Comparison of ENCODE assay signal across 12 cellular contexts in genomic region chr10:29807407-29807806, GRCh38.
DNase-seq lines count a peak whose midpoint lies in the region; ATAC-seq and TF ChIP-seq lines count a peak whose summit lies in the region.
"Had no signal": no experiment of that assay in that cellular context is flagged by ENCODE, and none has a peak within 500 bp of the region (broad histone marks: within the 10 kb centered on the region; RNA-seq: fewer than 3 reads in every experiment).

No MANE protein-coding gene starts in this region.

- DNase-seq in AG20443 (ENCODE audit: low spot score) (peak; percentile 84), PC-3 (peak; percentile 65), psoas muscle (no peak), H7 (no peak), T-helper 2 cell (no peak), SHP77 treated with DMSO at 0.1 percent for 48 hours (lab: John Stamatoyannopoulos, UW) (no peak)
- DNase-seq: activated CD4-positive, alpha-beta T cell treated with anti-CD3 and anti-CD28 coated beads, Interleukin-2, amount 50 U/mL, for 1 hour; CD4-positive, CD25-positive, alpha-beta regulatory T cell; heart right ventricle; NCI-H345 had no signal

- no peaks in the 10 kb centered on the region for H3K79me2 ChIP-seq in PC-3 (ENCODE audit: low read length)

- WGBS in esophagus, 2 donors, result 48 to 65% methylated on average over 2 of the region's 2 CpGs
- WGBS in psoas muscle, 3 donors, result 34 to 74% (median 40%) methylated on average over 2 of the region's 2 CpGs

- H3K9me3 ChIP-seq in PC-3 (ENCODE audit: low read length) (no peaks in the 10 kb centered on the region), esophagus (ENCODE audit: control insufficient read depth in 2 of 2, insufficient read depth in 1 of 2, low read depth in 1 of 2, low read length in 1 of 2) (no peaks in the 10 kb centered on the region), psoas muscle (no peaks in the 10 kb centered on the region)
- H3K9me3 ChIP-seq: heart right ventricle had no signal

- CTCF ChIA-PET in PC-3 (lab: Charles Lee), result no interaction called here

- no peak for TF ChIP-seq CTCF in PC-3 (conservative IDR thresholded peaks at IDR 0.05; ENCODE audit: low read depth, low read length)
- no peak for TF ChIP-seq CTCF in psoas muscle (IDR thresholded peaks at IDR 0.05)

- H3K27me3 ChIP-seq in PC-3 (ENCODE audit: low read length), result no peaks in the 10 kb centered on the region
- H3K27me3 ChIP-seq in esophagus (ENCODE audit: control insufficient read depth in 1 of 2, insufficient read depth in 2 of 2, low read length in 2 of 2), result no peaks in the 10 kb centered on the region
- H3K27me3 ChIP-seq in psoas muscle (ENCODE audit: insufficient read depth in 3 of 3, low read length in 2 of 3), result no peaks in the 10 kb centered on the region
- H3K27me3 ChIP-seq in H7 (ENCODE audit: control insufficient read depth, insufficient read depth, low read length), result no peaks in the 10 kb centered on the region; the same call in none of the 2 replicates
- H3K27me3 ChIP-seq: heart right ventricle had no signal

- intact Hi-C loops in PC-3 (cut with micrococcal nuclease) (no loop called here), psoas muscle (cut with DNase I) (loop anchor here in 1 of 2 donors (5.0 to 10.0 kb wide), 2 partner anchors 70 to 137 kb away; no protein-coding TSS in a partner anchor)

- H3K27ac ChIP-seq in PC-3 (ENCODE audit: low read length) (peak overlapping the region; percentile 100), esophagus (ENCODE audit: low read depth in 2 of 2, low read length in 1 of 2) (peak overlapping the region; percentile 73 to 82), psoas muscle (peak overlapping the region; percentile 98)
- H3K27ac ChIP-seq: heart right ventricle had no signal

- H3K4me1 ChIP-seq in PC-3 (ENCODE audit: insufficient read depth, low read length), result peaks cover 67% of the 10 kb centered on the region
- H3K4me1 ChIP-seq in esophagus (ENCODE audit: control insufficient read depth in 2 of 2, insufficient read depth in 2 of 2, low read length in 1 of 2), result peaks cover 2 to 20% of the 10 kb centered on the region in 2 donors
- peaks cover 70% of the 10 kb centered on the region for H3K4me1 ChIP-seq in psoas muscle

- no peak overlapping the region for H2AFZ ChIP-seq in PC-3 (ENCODE audit: low read length)

- H3K9ac ChIP-seq in PC-3 (ENCODE audit: low read length), result peak overlapping the region; percentile 45; the same call in 1 of the 2 replicates

- ATAC-seq in PC-3 (no peak), psoas muscle (no peak), HG03159 (IDR thresholded peaks at IDR 0.05; ENCODE audit: unreplicated experiment) (no peak)

- no peaks in the 10 kb centered on the region for H3K9me2 ChIP-seq in PC-3 (replicated peaks; ENCODE audit: low read length)

- no peaks in the 10 kb centered on the region for H3K36me3 ChIP-seq in PC-3 (ENCODE audit: low read depth, low read length)
- no peaks in the 10 kb centered on the region for H3K36me3 ChIP-seq in esophagus (ENCODE audit: control insufficient read depth in 2 of 2, insufficient read depth in 2 of 2, low read length in 1 of 2)
- no peaks in the 10 kb centered on the region for H3K36me3 ChIP-seq in psoas muscle (ENCODE audit: insufficient read depth in 1 of 2, low read depth in 1 of 2)
- no peaks in the 10 kb centered on the region for H3K36me3 ChIP-seq in H7 (replicated peaks; ENCODE audit: control insufficient read depth, insufficient read depth, low read length)
- H3K36me3 ChIP-seq: heart right ventricle had no signal

- peak overlapping the region; percentile 52; the same call in 1 of the 2 replicates for H3K4me2 ChIP-seq in PC-3 (ENCODE audit: low read length)

- H3K4me3 ChIP-seq in PC-3 (ENCODE audit: low read length) (no peak overlapping the region), esophagus (ENCODE audit: low read depth in 1 of 2, low read length in 2 of 2) (no peak overlapping the region), psoas muscle (no peak overlapping the region), H7 (ENCODE audit: insufficient read depth, low read depth, low read length) (no peak overlapping the region)
- H3K4me3 ChIP-seq: heart right ventricle had no signal

- BruUV-seq in PC-3 (replicated peaks; lab: Mats Ljungman, UMichigan), result no TSS peak

- no peaks in the 10 kb centered on the region for H4K20me1 ChIP-seq in PC-3 (ENCODE audit: low read length)

- POLR2A ChIA-PET in PC-3 (lab: Charles Lee; ENCODE audit: unreplicated experiment), result no interaction called here

- peaks cover 5% of the 10 kb centered on the region for H3F3A ChIP-seq in PC-3 (ENCODE audit: low read length, unreplicated experiment)

Comparison
In these comparisons a context has a peak if more than half of its experiments do, and no peak if none do; other contexts are left out.
1. DNase-seq: peak in AG20443 (single experiment) and PC-3 (single experiment); none in psoas muscle (0 of 2), H7 (single experiment), T-helper 2 cell (0 of 5) and SHP77 treated with DMSO at 0.1 percent for 48 hours (single experiment).
2. Peak in every context shown above with its lines, with median percentiles within 50 percentile points of each other: H3K27ac ChIP-seq.